In the genomic region with DNA sequence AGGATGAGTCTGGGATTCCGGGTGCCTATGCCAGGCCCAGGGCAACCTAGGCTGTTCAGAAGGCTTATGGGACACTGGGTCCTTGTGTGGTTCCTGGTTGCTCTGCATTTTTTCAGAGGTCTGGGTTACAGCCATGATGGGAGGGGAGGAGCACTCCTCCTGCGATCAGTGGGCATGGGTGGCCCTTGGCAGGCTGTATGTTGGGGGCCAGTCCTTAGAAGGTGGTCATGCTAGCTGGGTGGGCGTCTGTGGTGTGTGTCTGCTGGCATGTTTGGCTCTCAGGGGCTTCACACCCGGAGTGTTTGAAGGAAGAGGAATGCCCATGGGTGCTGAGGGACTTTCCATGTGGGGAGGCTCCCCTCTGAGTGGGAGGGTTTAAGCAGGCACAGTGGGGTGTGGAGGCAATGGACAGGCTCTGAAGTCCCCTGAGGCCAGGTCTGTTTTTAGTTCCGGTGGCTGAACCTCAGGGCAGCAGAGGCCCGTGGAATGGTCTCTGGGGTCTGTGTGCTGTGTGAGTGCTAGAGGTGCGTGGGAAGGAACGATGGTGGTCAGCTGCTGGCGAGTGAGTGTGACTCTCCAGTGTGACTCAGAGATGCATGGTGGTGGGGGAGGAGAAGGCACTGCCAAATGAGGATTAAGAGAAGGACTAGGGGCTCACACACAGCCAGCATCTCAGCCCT, we compare ENCODE assay signal across 2 cellular contexts.
TF ChIP-seq lines count a peak whose summit lies in the region.

No MANE protein-coding gene starts in this region.

TF ChIP-seq in HEK293, 187 proteins besides CTCF, POLR2A, EP300 and RAD21:
- no peak for TF ChIP-seq ZNF211 (tag by site-specific recombination; IDR thresholded peaks at IDR 0.05; ENCODE audit: low read depth)
- TF ChIP-seq ZFHX2 (tag by site-specific recombination; conservative IDR thresholded peaks at IDR 0.05), result peak; percentile 37; the same call in 1 of the 2 replicates

TF ChIP-seq in IMR-90, 13 proteins besides CTCF, POLR2A, EP300 and RAD21:
- TF ChIP-seq BHLHE40 (IDR thresholded peaks at IDR 0.05; ENCODE audit: low read depth, low read length), result no peak
- no peak for TF ChIP-seq MAFK (IDR thresholded peaks at IDR 0.05; ENCODE audit: low read depth, low read length)
- no peak for TF ChIP-seq CHD1 (IDR thresholded peaks at IDR 0.05; ENCODE audit: low read depth, low read length)
- TF ChIP-seq, protein P1, sequence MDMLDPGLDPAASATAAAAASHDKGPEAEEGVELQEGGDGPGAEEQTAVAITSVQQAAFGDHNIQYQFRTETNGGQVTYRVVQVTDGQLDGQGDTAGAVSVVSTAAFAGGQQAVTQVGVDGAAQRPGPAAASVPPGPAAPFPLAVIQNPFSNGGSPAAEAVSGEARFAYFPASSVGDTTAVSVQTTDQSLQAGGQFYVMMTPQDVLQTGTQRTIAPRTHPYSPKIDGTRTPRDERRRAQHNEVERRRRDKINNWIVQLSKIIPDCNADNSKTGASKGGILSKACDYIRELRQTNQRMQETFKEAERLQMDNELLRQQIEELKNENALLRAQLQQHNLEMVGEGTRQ (IDR thresholded peaks at IDR 0.05; ENCODE audit: low read depth, low read length), result no peak
- TF ChIP-seq RCOR1 (IDR thresholded peaks at IDR 0.05; ENCODE audit: insufficient replicate concordance, low read length), result no peak
- TF ChIP-seq SMC3 (IDR thresholded peaks at IDR 0.05; ENCODE audit: low read depth, low read length), result no peak
- no peak for TF ChIP-seq NFE2L2 (IDR thresholded peaks at IDR 0.05; ENCODE audit: low read depth, low read length)
- TF ChIP-seq CEBPB (IDR thresholded peaks at IDR 0.05; ENCODE audit: low read depth, low read length), result no peak
- TF ChIP-seq ELK1 (IDR thresholded peaks at IDR 0.05; ENCODE audit: borderline replicate concordance, low read depth, low read length), result no peak
- no peak for TF ChIP-seq MXI1 (IDR thresholded peaks at IDR 0.05; ENCODE audit: borderline replicate concordance, low read depth, low read length)
- no peak for TF ChIP-seq RFX5 (IDR thresholded peaks at IDR 0.05; ENCODE audit: low read depth, low read length)
- TF ChIP-seq MAZ (IDR thresholded peaks at IDR 0.05; ENCODE audit: borderline replicate concordance, low read depth, low read length), result no peak
